16 cellular contexts compared by ENCODE assay signal in the genomic region with DNA sequence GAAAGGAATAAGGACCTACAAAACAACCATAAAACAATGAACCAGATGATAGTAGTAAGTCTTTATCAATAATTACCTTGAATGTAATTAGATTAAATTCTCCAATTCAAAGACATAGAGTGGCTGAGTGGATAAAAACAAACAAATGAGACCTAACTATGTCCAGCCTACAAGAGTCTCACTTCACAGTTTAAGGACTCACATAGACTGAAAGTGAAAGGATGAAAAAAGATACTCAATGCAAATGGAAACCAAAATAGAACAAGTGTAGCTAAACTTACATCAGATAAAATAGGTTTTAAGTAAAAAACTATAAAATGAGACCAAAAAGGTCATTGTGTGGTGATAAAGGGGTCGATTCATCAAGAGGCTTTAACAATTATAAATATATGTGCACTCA. TPM values are rescaled to one million over a fixed set of nuclear protein-coding genes. Genes with fewer than 3 reads are reported as not detected.
A peak's percentile ranks its signal among the peaks of the same experiment; 100 is the strongest.
DNase-seq lines count a peak whose midpoint lies in the region; ATAC-seq and TF ChIP-seq lines count a peak whose summit lies in the region.
"Had no signal": no experiment of that assay in that cellular context is flagged by ENCODE, and none has a peak within 500 bp of the region (broad histone marks: within the 10 kb centered on the region; RNA-seq: fewer than 3 reads in every experiment).

No MANE protein-coding gene starts in this region.

- intact Hi-C loops in activated CD4-positive, alpha-beta T cell treated with anti-CD3 and anti-CD28 coated beads for 36 hours (cut with DNase I, micrococcal nuclease), result no loop called here

- H3K9me3 Mint-ChIP-seq in progenitor cell of endocrine pancreas (ENCODE audit: low read depth), result peaks cover 34% of the 10 kb centered on the region
- H3K9me3 Mint-ChIP-seq in activated CD4-positive, alpha-beta T cell treated with anti-CD3 and anti-CD28 coated beads for 36 hours (ENCODE audit: low read depth), result peaks cover 9% of the 10 kb centered on the region
- H3K9me3 Mint-ChIP-seq: central memory CD8-positive, alpha-beta T cell had no signal

- H3K27me3 Mint-ChIP-seq in progenitor cell of endocrine pancreas, result no peaks in the 10 kb centered on the region
- H3K27me3 Mint-ChIP-seq in activated CD4-positive, alpha-beta T cell treated with anti-CD3 and anti-CD28 coated beads for 36 hours, result peaks cover 21% of the 10 kb centered on the region

- H3K4me1 Mint-ChIP-seq in progenitor cell of endocrine pancreas (ENCODE audit: low read depth), result no peaks in the 10 kb centered on the region
- H3K4me1 Mint-ChIP-seq in activated CD4-positive, alpha-beta T cell treated with anti-CD3 and anti-CD28 coated beads for 36 hours, result no peaks in the 10 kb centered on the region
- H3K4me1 Mint-ChIP-seq: central memory CD8-positive, alpha-beta T cell had no signal

- peaks cover 64% of the 10 kb centered on the region for H3K36me3 Mint-ChIP-seq in progenitor cell of endocrine pancreas (ENCODE audit: insufficient read depth)
- no peaks in the 10 kb centered on the region for H3K36me3 Mint-ChIP-seq in activated CD4-positive, alpha-beta T cell treated with anti-CD3 and anti-CD28 coated beads for 36 hours (ENCODE audit: low read depth)

- CTCF ChIA-PET in activated CD4-positive, alpha-beta T cell treated with anti-CD3 and anti-CD28 coated beads for 36 hours (lab: Charles Lee), result interaction anchor here (0.6 kb wide), 1 partner anchor 657 kb away, joined by 4 read pairs; no protein-coding TSS in a partner anchor

- TF ChIP-seq CTCF in progenitor cell of endocrine pancreas (IDR thresholded peaks at IDR 0.05; ENCODE audit: unreplicated experiment), result no peak

- H3K27ac Mint-ChIP-seq in progenitor cell of endocrine pancreas, result no peak overlapping the region
- no peak overlapping the region for H3K27ac Mint-ChIP-seq in activated CD4-positive, alpha-beta T cell treated with anti-CD3 and anti-CD28 coated beads for 36 hours

- ATAC-seq in GM18502 (IDR thresholded peaks at IDR 0.05; ENCODE audit: poor library complexity, unreplicated experiment) (peak; percentile 96), GM19438 (IDR thresholded peaks at IDR 0.05; ENCODE audit: low read depth, unreplicated experiment) (peak; percentile 78), HG02623 (IDR thresholded peaks at IDR 0.05; ENCODE audit: unreplicated experiment) (peak; percentile 85), HG03159 (IDR thresholded peaks at IDR 0.05; ENCODE audit: unreplicated experiment) (peak; percentile 97)
- ATAC-seq in activated CD4-positive, alpha-beta T cell treated with anti-CD3 and anti-CD28 coated beads for 36 hours, result no peak

- DNase-seq in NCI-H146 (lab: John Stamatoyannopoulos, UW) (no peak), mesenteric fat pad (ENCODE audit: low spot score) (no peak), progenitor cell of endocrine pancreas (ENCODE audit: low spot score, unreplicated experiment) (no peak)
- no peak for DNase-seq in activated CD4-positive, alpha-beta T cell treated with anti-CD3 and anti-CD28 coated beads for 36 hours
- DNase-seq: activated CD8-positive, alpha-beta memory T cell treated with anti-CD3 and anti-CD28 coated beads, Interleukin-2, amount 50 U/mL, for 4 hours; GF-D8; stimulated activated CD4-positive, alpha-beta T cell treated with anti-CD3 and anti-CD28 coated beads, Interleukin-2, amount 100 ng/mL, for 24 hours; upper lobe of left lung had no signal

- POLR2A ChIA-PET in activated CD4-positive, alpha-beta T cell treated with anti-CD3 and anti-CD28 coated beads for 36 hours (lab: Charles Lee), result no interaction called here

- H3K4me3 Mint-ChIP-seq in progenitor cell of endocrine pancreas (ENCODE audit: low read depth), result no peak overlapping the region
- H3K4me3 Mint-ChIP-seq in activated CD4-positive, alpha-beta T cell treated with anti-CD3 and anti-CD28 coated beads for 36 hours, result no peak overlapping the region
- H3K4me3 Mint-ChIP-seq: central memory CD8-positive, alpha-beta T cell had no signal

RNA-seq across cellular contexts. Expression of gene NR1I2, which starts 21.9 kb away (rescaled TPM):
- total RNA-seq in mesenteric fat pad (0.26 TPM), progenitor cell of endocrine pancreas (0.62 and 1.0 TPM in 2 replicates)
- total RNA-seq in activated CD4-positive, alpha-beta T cell treated with anti-CD3 and anti-CD28 coated beads for 36 hours, result under 1 TPM; 0.27 to 0.40 TPM
- total RNA-seq: M059J, myocyte, pulmonary artery endothelial cell had no signal

RNA-seq across cellular contexts. Expression of gene CFAP91, which starts 57.1 kb away (rescaled TPM):
- 0.39 TPM for total RNA-seq in mesenteric fat pad
- total RNA-seq in progenitor cell of endocrine pancreas, result 63.0 and 75.0 TPM in 2 replicates
- under 1 TPM; 0.25 to 0.67 TPM for total RNA-seq in activated CD4-positive, alpha-beta T cell treated with anti-CD3 and anti-CD28 coated beads for 36 hours

Comparison
In these comparisons a context has a peak if more than half of its experiments do, and no peak if none do; other contexts are left out.
1. RNA of gene CFAP91, which starts 57.1 kb away (total RNA-seq): 63.0 to 75.0 TPM in progenitor cell of endocrine pancreas; 0.25 to 0.67 TPM in activated CD4-positive, alpha-beta T cell treated with anti-CD3 and anti-CD28 coated beads for 36 hours and 0.39 TPM in mesenteric fat pad (single experiment); every median in the first group is over 10 times any median in the second.